Comparison of ENCODE assay signal across 10 cellular contexts in genomic region chr11:110565344-110565684, GRCh38.
A peak's percentile ranks its signal among the peaks of the same experiment; 100 is the strongest.
DNase-seq lines count a peak whose midpoint lies in the region; TF ChIP-seq lines count a peak whose summit lies in the region.
"Had no signal": no experiment of that assay in that cellular context is flagged by ENCODE, and none has a peak within 500 bp of the region (broad histone marks: within the 10 kb centered on the region; RNA-seq: fewer than 3 reads in every experiment).

No MANE protein-coding gene starts in this region.

- DNase-seq in A172 (ENCODE audit: low spot score) (peak; percentile 19), HEK293T (ENCODE audit: extremely low spot score) (peak; percentile 31), SK-N-DZ (ENCODE audit: low spot score) (peak; percentile 30), globus pallidus (ENCODE audit: low spot score) (peak; percentile 7), activated T-cell treated with anti-CD3 and anti-CD28 coated beads for 4 hours (no peak), DMS114 treated with DMSO at 0.1 percent for 48 hours (lab: John Stamatoyannopoulos, UW; ENCODE audit: unreplicated experiment) (no peak), NCI-H748 treated with DMSO at 0.1 percent for 48 hours (lab: John Stamatoyannopoulos, UW) (no peak), amygdala (lab: John Stamatoyannopoulos, UW) (no peak)
- DNase-seq: activated CD8-positive, alpha-beta T cell treated with anti-CD3 and anti-CD28 coated beads for 36 hours; ovary had no signal

- CTCF ChIA-PET in HEK293T (lab: Yijun Ruan, JAX): no interaction called here

- POLR2A ChIA-PET in HEK293T (lab: Yijun Ruan, JAX): no interaction called here

TF ChIP-seq in HEK293T, 16 proteins besides CTCF, POLR2A, EP300 and RAD21:
- TF ChIP-seq FOXA1 (IDR thresholded peaks at IDR 0.05): no peak
- no peak for TF ChIP-seq NFRKB (IDR thresholded peaks at IDR 0.05)
- no peak for TF ChIP-seq LEF1 (IDR thresholded peaks at IDR 0.05; ENCODE audit: borderline replicate concordance)

Comparison
In these comparisons a context has a peak if more than half of its experiments do, and no peak if none do; other contexts are left out.
1. DNase-seq: peak in A172 (single experiment), HEK293T (single experiment), SK-N-DZ (single experiment) and globus pallidus (single experiment); none in activated T-cell treated with anti-CD3 and anti-CD28 coated beads for 4 hours (single experiment), DMS114 treated with DMSO at 0.1 percent for 48 hours (single experiment), NCI-H748 treated with DMSO at 0.1 percent for 48 hours (single experiment) and amygdala (0 of 56).